ENCODE assay signal across 8 cellular contexts in the genomic region with DNA sequence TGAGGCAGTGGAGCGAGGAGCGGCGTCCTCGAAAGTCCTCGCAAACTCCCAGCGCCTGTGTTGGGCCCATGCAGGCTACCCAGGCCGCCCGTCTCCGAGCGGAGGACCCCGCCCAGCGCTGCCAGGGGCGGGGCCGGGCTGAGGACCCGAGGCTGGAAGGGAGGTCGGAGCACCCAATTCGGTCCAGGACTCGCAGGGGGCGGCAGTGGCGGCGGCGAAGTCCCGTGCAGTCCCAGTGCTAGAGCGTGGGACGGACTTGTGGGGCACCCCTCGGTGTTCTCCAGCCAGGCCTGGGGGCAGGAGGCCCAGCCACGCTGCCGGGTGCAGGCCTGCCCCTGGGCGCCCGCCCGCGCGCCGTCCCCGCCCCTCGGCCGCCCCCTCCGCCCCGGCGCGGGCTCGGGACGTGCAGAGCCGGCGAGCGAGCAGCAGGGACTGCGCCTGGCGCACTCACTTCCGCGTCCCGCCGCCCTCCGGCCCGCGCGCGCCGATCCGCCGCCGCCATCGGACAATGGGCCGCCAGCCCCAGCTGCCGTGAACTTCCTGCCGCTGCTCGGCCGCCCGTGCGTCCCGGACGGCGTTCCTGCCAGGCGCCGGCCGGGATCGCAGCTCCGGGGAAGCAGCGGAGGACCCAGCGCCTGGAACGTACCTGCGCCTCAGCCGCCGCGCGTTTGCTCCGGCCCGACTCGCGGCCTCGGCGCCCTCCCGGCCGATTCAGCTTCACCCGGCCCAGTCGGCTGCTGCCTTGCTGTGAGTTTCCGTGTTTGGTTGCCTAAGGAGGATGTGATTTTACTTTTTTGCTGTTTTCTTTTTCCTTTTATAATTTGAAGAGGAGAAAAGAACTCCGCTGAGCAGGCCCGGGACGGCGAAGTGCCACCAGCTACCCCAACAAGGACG. TPM values are rescaled to one million over a fixed set of nuclear protein-coding genes. Genes with fewer than 3 reads are reported as not detected.
DNase-seq lines count a peak whose midpoint lies in the region; ATAC-seq, FAIRE-seq and TF ChIP-seq lines count a peak whose summit lies in the region.

No MANE protein-coding gene starts in this region.

- H3K27ac ChIP-seq in A549: peak overlapping the region; percentile 89 to 94
- peak overlapping the region; percentile 94 for H3K27ac ChIP-seq in lower lobe of right lung

- DNase-seq in A549 (ENCODE audit: low read depth in 1 of 2, low spot score in 1 of 2) (peak; percentile 56 to 80), NCI-H226 (peak; percentile 47), ecto neural progenitor cell (ENCODE audit: low spot score) (peak; percentile 83), lower lobe of right lung (peak; percentile 87)
- peak; percentile 59 for DNase-seq in activated CD4-positive, alpha-beta T cell treated with anti-CD3 and anti-CD28 coated beads, Interleukin-2, amount 50 U/mL, for 1 hour
- peak; percentile 69 for DNase-seq in stimulated activated CD8-positive, alpha-beta memory T cell treated with anti-CD3 and anti-CD28 coated beads, Interleukin-12 subunit alpha, Interleukin-12 subunit beta, amount 100 ng/mL, for 4 hours (ENCODE audit: low read depth)

- TF ChIP-seq POLR2A in A549 (IDR thresholded peaks at IDR 0.05; ENCODE audit: low read length) (peak; percentile 48), GM18505 (IDR thresholded peaks at IDR 0.05; ENCODE audit: borderline replicate concordance, extremely low read depth, insufficient read depth, insufficient read length) (peak; percentile 53)

- H3K27me3 ChIP-seq in lower lobe of right lung (ENCODE audit: low read depth): no peaks in the 10 kb centered on the region

- POLR2A ChIA-PET in A549 (lab: Yijun Ruan, JAX): interaction anchor here (1.3 to 1.6 kb wide), 3 partner anchors 24 to 63 kb away, joined by 3 to 5 read pairs (median 3); no protein-coding TSS in a partner anchor

- TF ChIP-seq EP300 in A549 (IDR thresholded peaks at IDR 0.05): no peak

- ATAC-seq in A549 (peak; percentile 84 to 86), GM18505 (IDR thresholded peaks at IDR 0.05; ENCODE audit: unreplicated experiment) (peak; percentile 49), HG02973 (IDR thresholded peaks at IDR 0.05; ENCODE audit: unreplicated experiment) (peak; percentile 57), lower lobe of right lung (peak; percentile 90 to 91)

- H3K4me3 ChIP-seq in A549 (peak overlapping the region; percentile 63), lower lobe of right lung (peak overlapping the region; percentile 90)

- H3K36me3 ChIP-seq in lower lobe of right lung: no peaks in the 10 kb centered on the region

- CTCF ChIA-PET in A549 (lab: Yijun Ruan, JAX): interaction anchor here (0.6 to 7.0 kb wide), 7 partner anchors 15 to 83 kb away, joined by 3 to 70 read pairs (median 7); no protein-coding TSS in a partner anchor

- WGBS in A549 (ENCODE audit: missing lambda C conversion rate): 5% methylated on average over 34 of the region's 101 CpGs

- no peak for FAIRE-seq in A549 (lab: Jason Lieb, UNC)

- H3K4me2 ChIP-seq in A549: peak overlapping the region; percentile 94

- H3K9me3 ChIP-seq in A549: no peaks in the 10 kb centered on the region
- no peaks in the 10 kb centered on the region for H3K9me3 ChIP-seq in lower lobe of right lung

- intact Hi-C loops in lower lobe of right lung (cut with DNase I): no loop called here

- peaks cover 32% of the 10 kb centered on the region for H3K4me1 ChIP-seq in A549
- peaks cover 55% of the 10 kb centered on the region for H3K4me1 ChIP-seq in lower lobe of right lung

- TF ChIP-seq RAD21 in A549 (conservative IDR thresholded peaks at IDR 0.05 in 1 of 2, IDR thresholded peaks at IDR 0.05 in 1 of 2): no peak

- TF ChIP-seq CTCF in A549 (IDR thresholded peaks at IDR 0.05) (no peak), lower lobe of right lung (IDR thresholded peaks at IDR 0.05) (no peak)

TF ChIP-seq in A549, 52 proteins besides CTCF, POLR2A, EP300 and RAD21:
- TF ChIP-seq JUN (IDR thresholded peaks at IDR 0.05) (peak; percentile 37 to 69; a peak in 3 of 5 replicates), FOXS1 (CRISPR knock-in tag; IDR thresholded peaks at IDR 0.05) (no peak), TP53 (CRISPR knock-in tag; IDR thresholded peaks at IDR 0.05) (0 out of 2 replicates have a peak, but pooled peaks have one; percentile 3)
- TF ChIP-seq, protein P1, sequence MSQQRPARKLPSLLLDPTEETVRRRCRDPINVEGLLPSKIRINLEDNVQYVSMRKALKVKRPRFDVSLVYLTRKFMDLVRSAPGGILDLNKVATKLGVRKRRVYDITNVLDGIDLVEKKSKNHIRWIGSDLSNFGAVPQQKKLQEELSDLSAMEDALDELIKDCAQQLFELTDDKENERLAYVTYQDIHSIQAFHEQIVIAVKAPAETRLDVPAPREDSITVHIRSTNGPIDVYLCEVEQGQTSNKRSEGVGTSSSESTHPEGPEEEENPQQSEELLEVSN (IDR thresholded peaks at IDR 0.05; ENCODE audit: borderline replicate concordance, low read depth): peak; percentile 8; the same call in 1 of the 2 replicates

RNA-seq across cellular contexts. Expression of a gene that starts 0.6 kb away (rescaled TPM):
- 30.7 and 38.6 TPM in 2 replicates for polyA plus RNA-seq in A549 (2011; rRNA removed)
- 14.9 and 20.0 TPM in 2 replicates for polyA plus RNA-seq in A549 (2012; cell fraction: cytosol; rRNA removed)
- polyA plus RNA-seq in A549 (2012; cell fraction: nucleus; rRNA removed): 48.7 and 51.2 TPM in 2 replicates
- 17.4 to 18.8 TPM (median 18.8 TPM) in 3 replicates for polyA plus RNA-seq in A549 (2017; fragmentation: RNase III; extraction: RNeasy Plus Mini Kit Qiagen cat#74134 plus additional on column Dnase treatment)
- polyA minus RNA-seq in A549 (2011; rRNA and poly(A)+ RNA removed): 95.4 and 109 TPM in 2 replicates
- 80.6 TPM for total RNA-seq in lower lobe of right lung

Comparison
In these comparisons a context has a peak if more than half of its experiments do, and no peak if none do; other contexts are left out.
1. Peak in every context shown above with its lines: DNase-seq, ATAC-seq, H3K4me3 ChIP-seq and H3K27ac ChIP-seq.